In the genomic region with DNA sequence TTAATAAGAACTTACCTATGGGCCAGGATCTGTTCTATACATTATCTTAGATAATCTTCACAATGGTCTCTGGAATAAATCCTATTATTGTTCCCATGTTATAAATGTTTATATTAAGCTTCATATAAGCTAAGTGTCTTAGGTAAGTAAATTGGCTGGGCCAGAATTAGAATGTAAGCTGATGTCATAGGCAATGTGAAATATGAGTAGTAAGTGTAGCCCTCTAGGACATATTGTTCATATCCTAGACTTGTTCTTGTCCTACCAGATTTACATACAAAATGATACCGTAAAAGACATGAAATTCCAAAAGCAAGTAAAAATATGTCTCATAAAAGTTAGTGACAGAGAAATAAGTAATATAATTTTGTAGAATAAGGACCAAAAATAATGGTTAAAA, we compare ENCODE assay signal across 35 cellular contexts.
"Had no signal": no experiment of that assay in that cellular context is flagged by ENCODE, and none has a peak within 500 bp of the region (broad histone marks: within the 10 kb centered on the region; RNA-seq: fewer than 3 reads in every experiment).

No MANE protein-coding gene starts in this region.

- H3K4me3 ChIP-seq: adrenal gland, body of pancreas, cardiac muscle cell, coronary artery, dorsolateral prefrontal cortex, esophagus squamous epithelium, gastroesophageal sphincter, heart right ventricle had no signal

- H3K36me3 Mint-ChIP-seq: activated naive CD4-positive, alpha-beta T cell treated with anti-CD3 and anti-CD28 coated beads, Interleukin-2, amount 50 U/mL, for 24 hours; activated naive CD8-positive, alpha-beta T cell treated with anti-CD3 and anti-CD28 coated beads for 36 hours had no signal

- H3K27me3 ChIP-seq: adrenal gland, body of pancreas, cardiac muscle cell, dorsolateral prefrontal cortex, esophagus squamous epithelium, gastroesophageal sphincter, heart right ventricle had no signal

- DNase-seq: activated B cell treated with CpG ODN at 0.5 μM for 24 hours; activated CD4-positive, alpha-beta T cell treated with anti-CD3 and anti-CD28 coated beads for 48 hours; activated CD4-positive, alpha-beta T cell treated with anti-CD3 and anti-CD28 coated beads, Interleukin-2, amount 50 U/mL, for 1 hour; activated CD4-positive, alpha-beta T cell treated with anti-CD3 and anti-CD28 coated beads, Interleukin-2, amount 50 U/mL, for 48 hours; activated CD8-positive, alpha-beta memory T cell treated with anti-CD3 and anti-CD28 coated beads for 24 hours; activated CD8-positive, alpha-beta T cell treated with anti-CD3 and anti-CD28 coated beads for 36 hours; activated effector memory CD4-positive, alpha-beta T cell treated with Interleukin-2 at 50 U/mL for 16 hours; activated naive CD4-positive, alpha-beta T cell treated with anti-CD3 and anti-CD28 coated beads for 36 hours; activated naive CD8-positive, alpha-beta T cell treated with anti-CD3 and anti-CD28 coated beads for 36 hours; activated naive CD8-positive, alpha-beta T cell treated with anti-CD3 and anti-CD28 coated beads, Interleukin-2, amount 50 U/mL, for 24 hours; activated T-cell treated with anti-CD3 and anti-CD28 coated beads, Interleukin-2, amount 50 U/mL, for 4 hours; adrenal gland; amygdala; aorta; body of pancreas; central memory CD4-positive, alpha-beta T cell; cerebellar nuclear complex; dorsolateral prefrontal cortex; effector memory CD4-positive, alpha-beta T cell; esophagus squamous epithelium; foreskin melanocyte; heart right ventricle; T-helper 1 cell; T-helper 17 cell; T1000; WERI-Rb-1 had no signal

- H3K4me3 Mint-ChIP-seq: activated B cell treated with CpG ODN at 0.5 μM for 24 hours; activated CD8-positive, alpha-beta T cell treated with anti-CD3 and anti-CD28 coated beads for 36 hours; activated naive CD4-positive, alpha-beta T cell treated with anti-CD3 and anti-CD28 coated beads for 36 hours; activated naive CD4-positive, alpha-beta T cell treated with anti-CD3 and anti-CD28 coated beads, Interleukin-2, amount 50 U/mL, for 24 hours; activated naive CD8-positive, alpha-beta T cell treated with anti-CD3 and anti-CD28 coated beads for 36 hours; activated naive CD8-positive, alpha-beta T cell treated with anti-CD3 and anti-CD28 coated beads, Interleukin-2, amount 50 U/mL, for 24 hours; activated T-cell treated with anti-CD3 and anti-CD28 coated beads, Interleukin-2, amount 50 U/mL, for 4 hours; activated T-helper 17 cell treated with anti-CD3 and anti-CD28 coated beads, Interleukin-2, amount 50 U/mL, for 72 hours; dendritic cell treated with granulocyte-macrophage colony-stimulating factor and Interleukin-4, amounts not matched to agents 40 ng/mL and 50 ng/mL, for 4 days; T-helper 17 cell; T-helper 2 cell treated with Interferon-gamma antibody and Interleukin-4, amounts not matched to agents 5 μg/mL and 100 μg/mL, for 36 hours had no signal

- H3K36me3 ChIP-seq: adrenal gland, cardiac muscle cell, esophagus squamous epithelium, gastroesophageal sphincter, heart right ventricle, WERI-Rb-1 had no signal

- H3K4me1 ChIP-seq: adrenal gland, body of pancreas, esophagus squamous epithelium, gastroesophageal sphincter had no signal

- H3K9me3 ChIP-seq: adrenal gland, body of pancreas, esophagus squamous epithelium, gastroesophageal sphincter, heart right ventricle had no signal

- H3K4me1 Mint-ChIP-seq: activated B cell treated with CpG ODN at 0.5 μM for 24 hours; activated naive CD4-positive, alpha-beta T cell treated with anti-CD3 and anti-CD28 coated beads, Interleukin-2, amount 50 U/mL, for 24 hours; activated naive CD8-positive, alpha-beta T cell treated with anti-CD3 and anti-CD28 coated beads for 36 hours; activated naive CD8-positive, alpha-beta T cell treated with anti-CD3 and anti-CD28 coated beads, Interleukin-2, amount 50 U/mL, for 24 hours; activated T-helper 17 cell treated with anti-CD3 and anti-CD28 coated beads, Interleukin-2, amount 50 U/mL, for 72 hours; T-helper 17 cell had no signal

- H3K27me3 Mint-ChIP-seq: activated B cell treated with CpG ODN at 0.5 μM for 24 hours; activated CD8-positive, alpha-beta T cell treated with anti-CD3 and anti-CD28 coated beads for 36 hours; activated naive CD4-positive, alpha-beta T cell treated with anti-CD3 and anti-CD28 coated beads, Interleukin-2, amount 50 U/mL, for 24 hours; activated naive CD8-positive, alpha-beta T cell treated with anti-CD3 and anti-CD28 coated beads for 36 hours; activated naive CD8-positive, alpha-beta T cell treated with anti-CD3 and anti-CD28 coated beads, Interleukin-2, amount 50 U/mL, for 24 hours; activated T-helper 17 cell treated with anti-CD3 and anti-CD28 coated beads, Interleukin-2, amount 50 U/mL, for 72 hours; dendritic cell treated with granulocyte-macrophage colony-stimulating factor and Interleukin-4, amounts not matched to agents 40 ng/mL and 50 ng/mL, for 4 days; T-helper 17 cell had no signal

- H3K27ac ChIP-seq: adrenal gland, body of pancreas, cardiac muscle cell, coronary artery, dorsolateral prefrontal cortex, epithelial cell of prostate, esophagus squamous epithelium, gastroesophageal sphincter, heart right ventricle, WERI-Rb-1 had no signal

- ATAC-seq: activated CD4-positive, CD25-positive, alpha-beta regulatory T cell treated with anti-CD3 and anti-CD28 coated beads, Interleukin-2, amount 50 U/mL, for 24 hours; activated CD8-positive, alpha-beta T cell treated with anti-CD3 and anti-CD28 coated beads for 36 hours; activated naive CD8-positive, alpha-beta T cell treated with anti-CD3 and anti-CD28 coated beads, Interleukin-2, amount 50 U/mL, for 24 hours; activated T-cell treated with anti-CD3 and anti-CD28 coated beads, Interleukin-2, amount 50 U/mL, for 4 hours; activated T-helper 17 cell treated with anti-CD3 and anti-CD28 coated beads, Interleukin-2, amount 50 U/mL, for 72 hours; body of pancreas; gastroesophageal sphincter; heart right ventricle; T-helper 17 cell had no signal

- H3K9me3 Mint-ChIP-seq: activated naive CD8-positive, alpha-beta T cell treated with anti-CD3 and anti-CD28 coated beads for 36 hours; activated naive CD8-positive, alpha-beta T cell treated with anti-CD3 and anti-CD28 coated beads, Interleukin-2, amount 50 U/mL, for 24 hours; dendritic cell treated with granulocyte-macrophage colony-stimulating factor and Interleukin-4, amounts not matched to agents 40 ng/mL and 50 ng/mL, for 4 days had no signal

- H3K27ac Mint-ChIP-seq: activated B cell treated with CpG ODN at 0.5 μM for 24 hours; activated CD8-positive, alpha-beta T cell treated with anti-CD3 and anti-CD28 coated beads for 36 hours; activated naive CD4-positive, alpha-beta T cell treated with anti-CD3 and anti-CD28 coated beads for 36 hours; activated naive CD4-positive, alpha-beta T cell treated with anti-CD3 and anti-CD28 coated beads, Interleukin-2, amount 50 U/mL, for 24 hours; activated naive CD8-positive, alpha-beta T cell treated with anti-CD3 and anti-CD28 coated beads for 36 hours; activated naive CD8-positive, alpha-beta T cell treated with anti-CD3 and anti-CD28 coated beads, Interleukin-2, amount 50 U/mL, for 24 hours; activated T-helper 17 cell treated with anti-CD3 and anti-CD28 coated beads, Interleukin-2, amount 50 U/mL, for 72 hours; dendritic cell treated with granulocyte-macrophage colony-stimulating factor and Interleukin-4, amounts not matched to agents 40 ng/mL and 50 ng/mL, for 4 days; T-helper 17 cell; T-helper 2 cell treated with Interferon-gamma antibody and Interleukin-4, amounts not matched to agents 5 μg/mL and 100 μg/mL, for 36 hours had no signal
